9 cellular contexts compared by ENCODE assay signal in the genomic region with DNA sequence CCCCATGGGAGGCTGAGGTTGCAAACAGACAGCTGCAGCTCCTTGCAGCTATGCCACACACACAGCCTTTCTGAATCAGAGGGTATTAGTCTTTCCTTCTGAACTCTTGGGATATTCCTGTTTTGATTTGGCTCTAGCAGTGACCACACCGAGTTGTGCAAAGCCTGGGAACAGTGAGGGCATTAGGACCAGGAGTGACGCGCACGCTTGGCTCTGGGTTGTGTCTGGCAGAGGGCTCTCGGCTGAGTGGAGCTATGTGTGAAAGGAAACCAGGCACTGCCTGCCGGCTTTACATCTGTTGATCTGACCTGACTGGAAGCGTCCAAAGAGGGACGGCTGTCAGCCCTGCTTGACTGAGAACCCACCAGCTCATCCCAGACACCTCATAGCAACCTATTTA.
DNase-seq lines count a peak whose midpoint lies in the region; ATAC-seq and TF ChIP-seq lines count a peak whose summit lies in the region.
"Had no signal": no experiment of that assay in that cellular context is flagged by ENCODE, and none has a peak within 500 bp of the region (broad histone marks: within the 10 kb centered on the region; RNA-seq: fewer than 3 reads in every experiment).

A gene with protein sequence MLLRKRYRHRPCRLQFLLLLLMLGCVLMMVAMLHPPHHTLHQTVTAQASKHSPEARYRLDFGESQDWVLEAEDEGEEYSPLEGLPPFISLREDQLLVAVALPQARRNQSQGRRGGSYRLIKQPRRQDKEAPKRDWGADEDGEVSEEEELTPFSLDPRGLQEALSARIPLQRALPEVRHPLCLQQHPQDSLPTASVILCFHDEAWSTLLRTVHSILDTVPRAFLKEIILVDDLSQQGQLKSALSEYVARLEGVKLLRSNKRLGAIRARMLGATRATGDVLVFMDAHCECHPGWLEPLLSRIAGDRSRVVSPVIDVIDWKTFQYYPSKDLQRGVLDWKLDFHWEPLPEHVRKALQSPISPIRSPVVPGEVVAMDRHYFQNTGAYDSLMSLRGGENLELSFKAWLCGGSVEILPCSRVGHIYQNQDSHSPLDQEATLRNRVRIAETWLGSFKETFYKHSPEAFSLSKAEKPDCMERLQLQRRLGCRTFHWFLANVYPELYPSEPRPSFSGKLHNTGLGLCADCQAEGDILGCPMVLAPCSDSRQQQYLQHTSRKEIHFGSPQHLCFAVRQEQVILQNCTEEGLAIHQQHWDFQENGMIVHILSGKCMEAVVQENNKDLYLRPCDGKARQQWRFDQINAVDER (plus strand): TSS at position 292 of the 400 bp plus-strand sequence. CDS start 472 bp downstream, outside the sequence.

- no peak for DNase-seq in stimulated activated naive CD8-positive, alpha-beta T cell treated with anti-CD3 and anti-CD28 coated beads, Interleukin-15, Interleukin-2, amounts not matched to agents 100 U/mL and 50 U/mL, for 24 hours
- DNase-seq in stimulated activated naive CD8-positive, alpha-beta T cell treated with anti-CD3 and anti-CD28 coated beads, Interleukin-15, amount 100 ng/mL, for 72 hours, result no peak
- peak; percentile 99 for DNase-seq in fibroblast of peridontal ligament (ENCODE audit: extremely low read depth)
- DNase-seq in nephron progenitor cell, result peak; percentile 18
- no peak for DNase-seq in NCI-H510A treated with DMSO at 0.1 percent for 48 hours (lab: John Stamatoyannopoulos, UW)
- no peak for DNase-seq in NCI-H1105 treated with DMSO at 0.1 percent for 48 hours (lab: John Stamatoyannopoulos, UW)

- peaks cover 0 to 5% of the 10 kb centered on the region in 2 donors for H3K9me3 Mint-ChIP-seq in stimulated activated naive CD8-positive, alpha-beta T cell treated with anti-CD3 and anti-CD28 coated beads, Interleukin-15, amount 100 ng/mL, for 72 hours
- peaks cover 13% of the 10 kb centered on the region for H3K9me3 Mint-ChIP-seq in nephron progenitor cell

- TF ChIP-seq CTCF in nephron progenitor cell (IDR thresholded peaks at IDR 0.05), result no peak

- no peak within 1 kb of the TSS for H3K4me3 Mint-ChIP-seq in stimulated activated naive CD8-positive, alpha-beta T cell treated with anti-CD3 and anti-CD28 coated beads, Interleukin-15, amount 100 ng/mL, for 72 hours
- H3K4me3 Mint-ChIP-seq in nephron progenitor cell, result no peak within 1 kb of the TSS
- H3K4me3 Mint-ChIP-seq: neural crest cell had no signal

- peak; percentile 7 for ATAC-seq in stimulated activated naive CD8-positive, alpha-beta T cell treated with anti-CD3 and anti-CD28 coated beads, Interleukin-15, Interleukin-2, amounts not matched to agents 100 U/mL and 50 U/mL, for 24 hours
- no peak for ATAC-seq in stimulated activated naive CD8-positive, alpha-beta T cell treated with anti-CD3 and anti-CD28 coated beads, Interleukin-15, amount 100 ng/mL, for 72 hours
- no peak for ATAC-seq in HG02610 (IDR thresholded peaks at IDR 0.05; ENCODE audit: unreplicated experiment)
- ATAC-seq in HG03108 (IDR thresholded peaks at IDR 0.05; ENCODE audit: unreplicated experiment), result no peak

- H3K4me1 Mint-ChIP-seq in stimulated activated naive CD8-positive, alpha-beta T cell treated with anti-CD3 and anti-CD28 coated beads, Interleukin-15, amount 100 ng/mL, for 72 hours, result peaks cover 8% of the 10 kb centered on the region
- peaks cover 45% of the 10 kb centered on the region for H3K4me1 Mint-ChIP-seq in nephron progenitor cell

- H3K36me3 Mint-ChIP-seq in nephron progenitor cell (ENCODE audit: low read depth), result no peaks in the 10 kb centered on the region

- H3K27me3 Mint-ChIP-seq in stimulated activated naive CD8-positive, alpha-beta T cell treated with anti-CD3 and anti-CD28 coated beads, Interleukin-15, amount 100 ng/mL, for 72 hours, result peaks cover 38% of the 10 kb centered on the region
- peaks cover 10% of the 10 kb centered on the region for H3K27me3 Mint-ChIP-seq in nephron progenitor cell (ENCODE audit: low read depth, poor library complexity)

- H3K27ac Mint-ChIP-seq in stimulated activated naive CD8-positive, alpha-beta T cell treated with anti-CD3 and anti-CD28 coated beads, Interleukin-15, amount 100 ng/mL, for 72 hours, result no peak within 1 kb of the TSS
- no peak within 1 kb of the TSS for H3K27ac Mint-ChIP-seq in nephron progenitor cell

Comparison
In these comparisons a context has a peak if more than half of its experiments do, and no peak if none do; other contexts are left out.
1. DNase-seq: peak in fibroblast of peridontal ligament (single experiment) and nephron progenitor cell (single experiment); none in stimulated activated naive CD8-positive, alpha-beta T cell treated with anti-CD3 and anti-CD28 coated beads, Interleukin-15, Interleukin-2, amounts not matched to agents 100 U/mL and 50 U/mL, for 24 hours (single experiment), stimulated activated naive CD8-positive, alpha-beta T cell treated with anti-CD3 and anti-CD28 coated beads, Interleukin-15, amount 100 ng/mL, for 72 hours (0 of 2), NCI-H510A treated with DMSO at 0.1 percent for 48 hours (single experiment) and NCI-H1105 treated with DMSO at 0.1 percent for 48 hours (single experiment).